14 cellular contexts compared by ENCODE assay signal in the genomic region with DNA sequence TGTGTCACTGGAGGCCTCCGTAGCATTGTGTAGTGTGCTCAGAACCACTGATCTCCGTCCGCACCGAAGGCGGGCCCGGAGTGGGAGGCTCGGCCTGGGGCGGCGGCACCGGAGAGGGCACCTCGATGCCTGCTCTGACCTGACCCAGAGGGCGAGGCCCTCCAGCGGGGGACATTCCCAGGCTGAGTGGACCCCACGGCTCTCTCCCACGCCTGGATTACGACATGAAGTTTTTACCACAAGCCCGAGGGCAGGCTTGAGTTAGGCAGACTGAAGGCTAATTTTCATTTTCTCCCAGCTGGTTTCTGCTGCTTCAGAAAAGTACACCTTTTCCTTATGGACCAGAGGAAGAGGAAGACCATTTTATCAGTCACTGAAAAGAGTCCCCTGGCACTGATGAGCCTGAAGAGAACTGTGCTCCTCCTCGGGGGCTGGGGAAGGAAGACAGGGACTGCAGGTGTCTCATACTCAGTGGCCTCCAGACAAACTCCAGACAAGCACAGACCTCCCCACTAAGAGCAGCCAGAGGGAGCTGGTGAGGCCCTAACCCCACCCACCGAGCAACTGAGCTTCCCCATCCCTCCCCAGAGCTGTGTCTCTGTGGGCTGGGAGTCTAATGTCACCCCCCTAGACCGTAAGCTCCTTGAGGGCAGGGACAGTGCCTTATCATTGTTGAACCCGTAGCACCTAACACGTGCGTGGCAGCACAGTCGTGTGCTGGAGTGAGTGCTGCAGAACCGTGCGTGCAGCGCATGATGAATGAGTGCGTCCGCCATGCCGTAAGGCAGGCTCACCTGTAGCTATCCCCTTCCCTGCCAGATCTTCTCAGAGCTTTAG.
DNase-seq lines count a peak whose midpoint lies in the region; ATAC-seq and TF ChIP-seq lines count a peak whose summit lies in the region.
"Had no signal": no experiment of that assay in that cellular context is flagged by ENCODE, and none has a peak within 500 bp of the region (broad histone marks: within the 10 kb centered on the region; RNA-seq: fewer than 3 reads in every experiment).

No MANE protein-coding gene starts in this region.

- H3K36me3 Mint-ChIP-seq in HFFc6 (ENCODE audit: low read depth): peaks cover 32% of the 10 kb centered on the region
- peaks cover 12% of the 10 kb centered on the region for H3K36me3 Mint-ChIP-seq in activated naive CD8-positive, alpha-beta T cell treated with anti-CD3 and anti-CD28 coated beads, Interleukin-2, amount 50 U/mL, for 24 hours (ENCODE audit: low read depth)

- H3K4me3 Mint-ChIP-seq in HFFc6: no peak overlapping the region
- H3K4me3 Mint-ChIP-seq in activated naive CD8-positive, alpha-beta T cell treated with anti-CD3 and anti-CD28 coated beads, Interleukin-2, amount 50 U/mL, for 24 hours: no peak overlapping the region
- H3K4me3 Mint-ChIP-seq: activated CD4-positive, alpha-beta T cell treated with anti-CD3 and anti-CD28 coated beads, Interleukin-2, amount 10 ng/mL, durations not matched to agents 24 days and 14 days; nephron progenitor cell; type B pancreatic cell had no signal

- TF ChIP-seq CTCF in GM12864 (IDR thresholded peaks at IDR 0.05; ENCODE audit: low read depth, low read length, missing control alignments) (peak; percentile 18), HFFc6 (IDR thresholded peaks at IDR 0.05) (peak; percentile 30; the same call in 1 of the 2 replicates)

- H3K9me3 Mint-ChIP-seq in HFFc6: no peaks in the 10 kb centered on the region
- H3K9me3 Mint-ChIP-seq in activated naive CD8-positive, alpha-beta T cell treated with anti-CD3 and anti-CD28 coated beads, Interleukin-2, amount 50 U/mL, for 24 hours: no peaks in the 10 kb centered on the region
- H3K9me3 Mint-ChIP-seq: activated CD4-positive, alpha-beta T cell treated with anti-CD3 and anti-CD28 coated beads, Interleukin-2, amount 10 ng/mL, durations not matched to agents 24 days and 14 days; type B pancreatic cell had no signal

- peak; percentile 22 for ATAC-seq in activated naive CD8-positive, alpha-beta T cell treated with anti-CD3 and anti-CD28 coated beads, Interleukin-2, amount 50 U/mL, for 24 hours
- ATAC-seq in GM19324 (IDR thresholded peaks at IDR 0.05; ENCODE audit: low FRiP score, unreplicated experiment): no peak

- H3K27ac Mint-ChIP-seq in HFFc6: no peak overlapping the region
- no peak overlapping the region for H3K27ac Mint-ChIP-seq in activated naive CD8-positive, alpha-beta T cell treated with anti-CD3 and anti-CD28 coated beads, Interleukin-2, amount 50 U/mL, for 24 hours
- H3K27ac Mint-ChIP-seq: activated CD4-positive, alpha-beta T cell treated with anti-CD3 and anti-CD28 coated beads, Interleukin-2, amount 10 ng/mL, durations not matched to agents 24 days and 14 days; type B pancreatic cell had no signal

- no peak overlapping the region for H3K4me3 ChIP-seq in GM12864 (ENCODE audit: low read depth, low read length)
- H3K4me3 ChIP-seq: colonic mucosa, skin epidermis had no signal

- H3K4me1 Mint-ChIP-seq in HFFc6 (ENCODE audit: low read depth): no peaks in the 10 kb centered on the region
- H3K4me1 Mint-ChIP-seq in activated naive CD8-positive, alpha-beta T cell treated with anti-CD3 and anti-CD28 coated beads, Interleukin-2, amount 50 U/mL, for 24 hours: peaks cover 2% of the 10 kb centered on the region
- H3K4me1 Mint-ChIP-seq: nephron progenitor cell had no signal

- DNase-seq in GM12864 (ENCODE audit: low read depth) (no peak), HFFc6 (no peak), iPS-NIHi7 (ENCODE audit: extremely low spot score) (peak; percentile 50), HT-29 (ENCODE audit: low spot score) (no peak), substantia nigra (lab: John Stamatoyannopoulos, UW) (no peak)
- DNase-seq in activated naive CD8-positive, alpha-beta T cell treated with anti-CD3 and anti-CD28 coated beads, Interleukin-2, amount 50 U/mL, for 24 hours: no peak
- DNase-seq: activated CD4-positive, alpha-beta T cell treated with anti-CD3 and anti-CD28 coated beads, Interleukin-2, amount 10 ng/mL, durations not matched to agents 24 days and 14 days; Calu3; colonic mucosa; NCI-H1930; nephron progenitor cell had no signal

- H3K27ac ChIP-seq in substantia nigra (ENCODE audit: low read depth, low read length, poor library complexity, severe bottlenecking): no peak overlapping the region
- H3K27ac ChIP-seq: colonic mucosa had no signal

- 0 out of 2 replicates have a peak, but pooled peaks cover 2% of the 10 kb centered on the region for H3K27me3 Mint-ChIP-seq in HFFc6 (ENCODE audit: insufficient read depth)
- H3K27me3 Mint-ChIP-seq in activated naive CD8-positive, alpha-beta T cell treated with anti-CD3 and anti-CD28 coated beads, Interleukin-2, amount 50 U/mL, for 24 hours: no peaks in the 10 kb centered on the region
- H3K27me3 Mint-ChIP-seq: activated CD4-positive, alpha-beta T cell treated with anti-CD3 and anti-CD28 coated beads, Interleukin-2, amount 10 ng/mL, durations not matched to agents 24 days and 14 days; type B pancreatic cell had no signal
